ENCODE assay signal across 17 cellular contexts in the genomic region with DNA sequence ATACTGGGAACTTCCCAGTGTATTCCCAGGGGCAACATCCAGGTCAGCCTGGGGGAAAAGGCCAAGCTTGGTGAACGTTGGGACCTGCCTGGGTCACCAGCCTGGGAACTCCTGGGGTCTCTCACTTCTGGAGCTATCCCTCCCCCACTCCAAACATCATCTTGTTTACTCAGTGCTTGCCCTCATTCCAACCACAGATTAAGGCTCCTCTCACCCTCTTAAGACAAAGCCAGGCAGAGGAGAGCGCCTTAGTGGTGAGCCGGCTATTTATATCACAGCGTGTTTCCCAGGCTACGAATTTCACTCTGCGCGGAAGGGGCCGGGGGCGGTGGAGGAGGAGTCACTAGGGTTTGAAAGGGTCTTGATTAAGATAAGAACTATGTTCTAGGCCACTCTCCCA. TPM values are rescaled to one million over a fixed set of nuclear protein-coding genes. Genes with fewer than 3 reads are reported as not detected.
A peak's percentile ranks its signal among the peaks of the same experiment; 100 is the strongest.
DNase-seq lines count a peak whose midpoint lies in the region; ATAC-seq and TF ChIP-seq lines count a peak whose summit lies in the region.
"Had no signal": no experiment of that assay in that cellular context is flagged by ENCODE, and none has a peak within 500 bp of the region (broad histone marks: within the 10 kb centered on the region; RNA-seq: fewer than 3 reads in every experiment).

No MANE protein-coding gene starts in this region.

- no peaks in the 10 kb centered on the region for H3K27me3 Mint-ChIP-seq in stimulated activated memory B cell treated with anti-CD40 and anti-IgM and Interleukin-4, amounts not matched to agents 10 μg/mL and 1 μg/mL and 100 μg/mL, for 72 hours
- H3K27me3 Mint-ChIP-seq: activated CD4-positive, alpha-beta T cell treated with anti-CD3 and anti-CD28 coated beads, Interleukin-2, amount 10 ng/mL, durations not matched to agents 24 days and 14 days; memory B cell had no signal

- no peak overlapping the region for H3K4me3 ChIP-seq in brain microvascular endothelial cell (ENCODE audit: low read depth, low read length)
- no peak overlapping the region for H3K4me3 ChIP-seq in mesendoderm (ENCODE audit: low read length)
- H3K4me3 ChIP-seq: breast epithelium had no signal

- no peak overlapping the region for H4K5ac ChIP-seq in mesendoderm (ENCODE audit: low read length)

- no peak overlapping the region for H3K23ac ChIP-seq in mesendoderm (ENCODE audit: low read length)

- peaks cover 4% of the 10 kb centered on the region for H3K4me1 ChIP-seq in mesendoderm (ENCODE audit: control insufficient read depth, low read depth, low read length)
- H3K4me1 ChIP-seq: breast epithelium had no signal

- ATAC-seq in GM19467 (IDR thresholded peaks at IDR 0.05; ENCODE audit: unreplicated experiment) = no peak
- ATAC-seq in stimulated activated memory B cell treated with anti-CD40 and anti-IgM and Interleukin-4, amounts not matched to agents 10 μg/mL and 1 μg/mL and 100 μg/mL, for 72 hours = no peak
- ATAC-seq: Panc1; stimulated activated naive CD8-positive, alpha-beta T cell treated with anti-CD3 and anti-CD28 coated beads, Interleukin-15, Interleukin-2, amounts not matched to agents 100 U/mL and 50 U/mL, for 24 hours had no signal

- H3K36me3 ChIP-seq in brain microvascular endothelial cell (replicated peaks) (no peaks in the 10 kb centered on the region), mesendoderm (ENCODE audit: control insufficient read depth, insufficient read depth, low read length) (no peaks in the 10 kb centered on the region)
- H3K36me3 ChIP-seq: breast epithelium had no signal

- H3K9me3 Mint-ChIP-seq in stimulated activated memory B cell treated with anti-CD40 and anti-IgM and Interleukin-4, amounts not matched to agents 10 μg/mL and 1 μg/mL and 100 μg/mL, for 72 hours = peaks cover 8% of the 10 kb centered on the region

- no peak overlapping the region for H3K4me2 ChIP-seq in mesendoderm (ENCODE audit: low read length)

- no peak overlapping the region for H3K4ac ChIP-seq in mesendoderm (ENCODE audit: low read depth, low read length)

- no peaks in the 10 kb centered on the region for H3K79me2 ChIP-seq in mesendoderm (ENCODE audit: control insufficient read depth, insufficient read depth, low read length)

- no peaks in the 10 kb centered on the region for H3K36me3 Mint-ChIP-seq in stimulated activated memory B cell treated with anti-CD40 and anti-IgM and Interleukin-4, amounts not matched to agents 10 μg/mL and 1 μg/mL and 100 μg/mL, for 72 hours

- TF ChIP-seq CTCF in brain microvascular endothelial cell (IDR thresholded peaks at IDR 0.05; ENCODE audit: low read depth, low read length, missing control alignments) = no peak

- no peaks in the 10 kb centered on the region for H3K79me1 ChIP-seq in mesendoderm (ENCODE audit: low read length)

- H3K27ac Mint-ChIP-seq in stimulated activated memory B cell treated with anti-CD40 and anti-IgM and Interleukin-4, amounts not matched to agents 10 μg/mL and 1 μg/mL and 100 μg/mL, for 72 hours = no peak overlapping the region
- H3K27ac Mint-ChIP-seq: activated CD4-positive, alpha-beta T cell treated with anti-CD3 and anti-CD28 coated beads, Interleukin-2, amount 10 ng/mL, durations not matched to agents 24 days and 14 days; memory B cell had no signal

- in situ Hi-C loops in brain microvascular endothelial cell (cut with HindIII; ENCODE audit: low pct_ligation_motif_present, low sequenced_read_pairs) = no loop called here

- no peak overlapping the region for H2AK5ac ChIP-seq in mesendoderm (ENCODE audit: low read length)

- H2BK5ac ChIP-seq in mesendoderm (ENCODE audit: low read length) = no peak overlapping the region

- H2BK120ac ChIP-seq in mesendoderm (ENCODE audit: low read depth, low read length) = no peak overlapping the region

- H3K27ac ChIP-seq in brain microvascular endothelial cell = no peak overlapping the region
- no peak overlapping the region for H3K27ac ChIP-seq in mesendoderm (ENCODE audit: low read depth, low read length)
- H3K27ac ChIP-seq: breast epithelium, epithelial cell of prostate had no signal

- no peak overlapping the region for H4K8ac ChIP-seq in mesendoderm (ENCODE audit: low read depth, low read length)

- no peak overlapping the region for H3K9ac ChIP-seq in mesendoderm (ENCODE audit: low read length)

- H3K56ac ChIP-seq in mesendoderm (ENCODE audit: low read length) = peak overlapping the region; percentile 30

- H3K27me3 ChIP-seq in brain microvascular endothelial cell (replicated peaks) = no peaks in the 10 kb centered on the region
- no peaks in the 10 kb centered on the region for H3K27me3 ChIP-seq in mesendoderm (ENCODE audit: insufficient read depth, low read length, poor library complexity)
- H3K27me3 ChIP-seq: breast epithelium had no signal

- no peak overlapping the region for H3K18ac ChIP-seq in mesendoderm (ENCODE audit: low read length)

- no peaks in the 10 kb centered on the region for H3K4me1 Mint-ChIP-seq in stimulated activated memory B cell treated with anti-CD40 and anti-IgM and Interleukin-4, amounts not matched to agents 10 μg/mL and 1 μg/mL and 100 μg/mL, for 72 hours
- H3K4me1 Mint-ChIP-seq: memory B cell had no signal

- H2BK15ac ChIP-seq in mesendoderm (replicated peaks; ENCODE audit: low read depth) = no peak overlapping the region

- peak; percentile 85 for DNase-seq in D341Med (ENCODE audit: low spot score)
- DNase-seq in MV-4-11 (lab: John Stamatoyannopoulos, UW) = peak; percentile 34
- DNase-seq in brain microvascular endothelial cell = peak; percentile 80
- DNase-seq in mesendoderm = peak; percentile 90
- no peak for DNase-seq in NCI-H526 treated with DMSO at 0.1 percent for 48 hours (lab: John Stamatoyannopoulos, UW)
- DNase-seq in activated CD4-positive, CD25-positive, alpha-beta regulatory T cell (lab: John Stamatoyannopoulos, UW) = no peak
- DNase-seq: activated CD4-positive, alpha-beta T cell treated with anti-CD3 and anti-CD28 coated beads, Interleukin-2, amount 10 ng/mL, durations not matched to agents 24 days and 14 days; DMS53; NCI-H446 treated with DMSO at 0.1 percent for 48 hours; stimulated activated CD4-positive, alpha-beta T cell treated with anti-CD3 and anti-CD28 coated beads, Interleukin-4, amount 100 ng/mL, for 4 hours; stimulated activated naive CD8-positive, alpha-beta T cell treated with anti-CD3 and anti-CD28 coated beads, Interleukin-15, Interleukin-2, amounts not matched to agents 100 U/mL and 50 U/mL, for 24 hours had no signal

- H3K4me3 Mint-ChIP-seq in stimulated activated memory B cell treated with anti-CD40 and anti-IgM and Interleukin-4, amounts not matched to agents 10 μg/mL and 1 μg/mL and 100 μg/mL, for 72 hours = no peak overlapping the region
- H3K4me3 Mint-ChIP-seq: activated CD4-positive, alpha-beta T cell treated with anti-CD3 and anti-CD28 coated beads, Interleukin-2, amount 10 ng/mL, durations not matched to agents 24 days and 14 days; memory B cell had no signal

- WGBS in mesendoderm (ENCODE audit: extremely low coverage, insufficient coverage, low lambda C conversion rate) = no CpG with 5 or more reads among the region's 9 CpGs

RNA-seq across cellular contexts. Expression of a gene that starts 12.1 kb away (rescaled TPM):
- polyA plus RNA-seq in mesendoderm (2013, experiment 1 of 2) = 0.29 TPM
- 0.35 TPM for polyA plus RNA-seq in mesendoderm (2013, experiment 2 of 2)

RNA-seq across cellular contexts. Expression of a gene that starts 35.6 kb away (rescaled TPM):
- 23.2 TPM for polyA plus RNA-seq in mesendoderm (2013, experiment 1 of 2)
- 22.7 TPM for polyA plus RNA-seq in mesendoderm (2013, experiment 2 of 2)

Comparison
In these comparisons a context has a peak if more than half of its experiments do, and no peak if none do; other contexts are left out.
1. DNase-seq: peak in D341Med (single experiment), MV-4-11 (single experiment), brain microvascular endothelial cell (single experiment) and mesendoderm (single experiment); none in NCI-H526 treated with DMSO at 0.1 percent for 48 hours (single experiment) and activated CD4-positive, CD25-positive, alpha-beta regulatory T cell (0 of 4).